ENCODE assay signal across 25 cellular contexts in genomic region chr21:44757731-44758130, GRCh38. TPM values are rescaled to one million over a fixed set of nuclear protein-coding genes. Genes with fewer than 3 reads are reported as not detected.
"Had no signal": no experiment of that assay in that cellular context is flagged by ENCODE, and none has a peak within 500 bp of the region (broad histone marks: within the 10 kb centered on the region; RNA-seq: fewer than 3 reads in every experiment).

No MANE protein-coding gene starts in this region.

- FAIRE-seq: bronchial epithelial cell had no signal

- H3K4me1 ChIP-seq: ascending aorta, body of pancreas, Peyer's patch had no signal

- H3K4me3 Mint-ChIP-seq: activated CD8-positive, alpha-beta T cell treated with anti-CD3 and anti-CD28 coated beads, Interleukin-2, amount 10 ng/mL, durations not matched to agents 7 days and 5 days; activated naive CD8-positive, alpha-beta T cell treated with anti-CD3 and anti-CD28 coated beads, Interleukin-2, amount 50 U/mL, for 24 hours; activated T-cell treated with anti-CD3 and anti-CD28 coated beads, Interleukin-2, amount 50 U/mL, for 24 hours; central memory CD8-positive, alpha-beta T cell; T-helper 1 cell treated with Interleukin-12 subunit alpha and Interleukin-12 subunit beta and Interleukin-4 antibody, amounts not matched to agents 30 μg/mL and 1 μg/mL, for 36 hours had no signal

- H3K36me3 Mint-ChIP-seq: activated naive CD4-positive, alpha-beta T cell treated with anti-CD3 and anti-CD28 coated beads, Interleukin-2, amount 50 U/mL, for 72 hours had no signal

- H3K9me3 Mint-ChIP-seq: activated naive CD4-positive, alpha-beta T cell treated with anti-CD3 and anti-CD28 coated beads, Interleukin-2, amount 50 U/mL, for 72 hours; activated naive CD8-positive, alpha-beta T cell treated with anti-CD3 and anti-CD28 coated beads, Interleukin-2, amount 50 U/mL, for 24 hours; activated T-cell treated with anti-CD3 and anti-CD28 coated beads, Interleukin-2, amount 50 U/mL, for 24 hours; central memory CD8-positive, alpha-beta T cell; T-helper 1 cell treated with Interleukin-12 subunit alpha and Interleukin-12 subunit beta and Interleukin-4 antibody, amounts not matched to agents 30 μg/mL and 1 μg/mL, for 36 hours had no signal

- H3K9me3 ChIP-seq: body of pancreas had no signal

- H3K4me3 ChIP-seq: ascending aorta, body of pancreas, Peyer's patch had no signal

- DNase-seq: activated CD4-positive, alpha-beta T cell treated with anti-CD3 and anti-CD28 coated beads for 48 hours; activated CD4-positive, alpha-beta T cell treated with anti-CD3 and anti-CD28 coated beads, Interleukin-2, amount 50 U/mL, for 4 hours; activated CD4-positive, CD25-positive, alpha-beta regulatory T cell treated with anti-CD3 and anti-CD28 coated beads, Interleukin-2, amount 50 U/mL, for 72 hours; activated CD8-positive, alpha-beta memory T cell treated with anti-CD3 and anti-CD28 coated beads, Interleukin-2, amount 50 U/mL, for 48 hours; activated CD8-positive, alpha-beta T cell treated with anti-CD3 and anti-CD28 coated beads, Interleukin-2, amount 10 ng/mL, durations not matched to agents 7 days and 5 days; activated naive CD8-positive, alpha-beta T cell treated with anti-CD3 and anti-CD28 coated beads, Interleukin-2, amount 50 U/mL, for 24 hours; amniotic stem cell; body of pancreas; Kasumi-1; NCI-H1105 treated with DMSO at 0.1 percent for 48 hours; NCI-H1436 treated with DMSO at 0.1 percent for 48 hours; NCI-H187; NCI-H2081; NCI-H510A treated with DMSO at 0.1 percent for 48 hours; NCI-H69; SHP77 had no signal

- H3K27me3 ChIP-seq: ascending aorta, body of pancreas, Peyer's patch had no signal

- H3K27me3 Mint-ChIP-seq: activated naive CD8-positive, alpha-beta T cell treated with anti-CD3 and anti-CD28 coated beads, Interleukin-2, amount 50 U/mL, for 24 hours; activated T-cell treated with anti-CD3 and anti-CD28 coated beads, Interleukin-2, amount 50 U/mL, for 24 hours; central memory CD8-positive, alpha-beta T cell had no signal

- H3K36me3 ChIP-seq: ascending aorta, Peyer's patch had no signal

- H3K4me1 Mint-ChIP-seq: activated naive CD8-positive, alpha-beta T cell treated with anti-CD3 and anti-CD28 coated beads, Interleukin-2, amount 50 U/mL, for 24 hours had no signal

- H3K27ac Mint-ChIP-seq: activated CD8-positive, alpha-beta T cell treated with anti-CD3 and anti-CD28 coated beads, Interleukin-2, amount 10 ng/mL, durations not matched to agents 7 days and 5 days; activated naive CD4-positive, alpha-beta T cell treated with anti-CD3 and anti-CD28 coated beads, Interleukin-2, amount 50 U/mL, for 72 hours; activated naive CD8-positive, alpha-beta T cell treated with anti-CD3 and anti-CD28 coated beads, Interleukin-2, amount 50 U/mL, for 24 hours; activated T-cell treated with anti-CD3 and anti-CD28 coated beads, Interleukin-2, amount 50 U/mL, for 24 hours; T-helper 1 cell treated with Interleukin-12 subunit alpha and Interleukin-12 subunit beta and Interleukin-4 antibody, amounts not matched to agents 30 μg/mL and 1 μg/mL, for 36 hours had no signal

- H3K27ac ChIP-seq: ascending aorta, body of pancreas, Peyer's patch, RWPE1 had no signal

RNA-seq across cellular contexts. Expression of gene TSPEAR, which starts 46.4 kb away (rescaled TPM):
- total RNA-seq: activated CD8-positive, alpha-beta T cell treated with anti-CD3 and anti-CD28 coated beads, Interleukin-2, amount 10 ng/mL, durations not matched to agents 7 days and 5 days; activated naive CD4-positive, alpha-beta T cell treated with anti-CD3 and anti-CD28 coated beads, Interleukin-2, amount 50 U/mL, for 72 hours; ascending aorta; bronchial epithelial cell; SK-MEL-5 had no signal
